8 cellular contexts compared by ENCODE assay signal in genomic region chr19:47445937-47446402, GRCh38. TPM values are rescaled to one million over a fixed set of nuclear protein-coding genes. Genes with fewer than 3 reads are reported as not detected.
A peak's percentile ranks its signal among the peaks of the same experiment; 100 is the strongest.
DNase-seq lines count a peak whose midpoint lies in the region; ATAC-seq, FAIRE-seq and TF ChIP-seq lines count a peak whose summit lies in the region.

No MANE protein-coding gene starts in this region.

- H3K27ac ChIP-seq in CD4-positive, alpha-beta T cell (ENCODE audit: low read depth, low read length) = no peak overlapping the region
- no peak overlapping the region for H3K27ac ChIP-seq in aorta (ENCODE audit: low read depth in 1 of 2, low read length in 2 of 2)

- no peaks in the 10 kb centered on the region for H3K4me1 ChIP-seq in aorta (ENCODE audit: control insufficient read depth in 1 of 2, insufficient read depth in 2 of 2, low read length in 2 of 2)

- no peaks in the 10 kb centered on the region for H3K9me3 ChIP-seq in CD4-positive, alpha-beta T cell (ENCODE audit: control insufficient read depth, low read length)
- peaks cover 3% of the 10 kb centered on the region for H3K9me3 ChIP-seq in aorta (ENCODE audit: control insufficient read depth, low read length)

- ATAC-seq in CD4-positive, alpha-beta T cell (ENCODE audit: poor library complexity) = peak; percentile 82
- ATAC-seq in aorta (ENCODE audit: low FRiP score) = no peak
- no peak for ATAC-seq in HG02798 (IDR thresholded peaks at IDR 0.05; ENCODE audit: poor library complexity, unreplicated experiment)

- H3K36me3 Mint-ChIP-seq in CD4-positive, alpha-beta T cell (ENCODE audit: low read depth) = no peaks in the 10 kb centered on the region
- H3K36me3 Mint-ChIP-seq in nephron (ENCODE audit: low read depth) = no peaks in the 10 kb centered on the region

- no peaks in the 10 kb centered on the region for H3K36me3 ChIP-seq in aorta (ENCODE audit: control insufficient read depth in 1 of 2, insufficient read depth in 2 of 2, low read length in 1 of 2)

- no peak for FAIRE-seq in H54 (lab: Jason Lieb, UNC)

- peaks cover 44% of the 10 kb centered on the region for H3K27me3 ChIP-seq in CD4-positive, alpha-beta T cell (ENCODE audit: control insufficient read depth, insufficient read depth, low read length)
- H3K27me3 ChIP-seq in aorta (ENCODE audit: control insufficient read depth in 1 of 2, insufficient read depth in 2 of 2, low read length in 1 of 2) = peaks cover 0 to 2% of the 10 kb centered on the region in 2 donors

- WGBS in aorta, 2 donors = 5% methylated on average over 13 to 22 of the region's 22 CpGs

- H3K27me3 Mint-ChIP-seq in CD4-positive, alpha-beta T cell = peaks cover 86% of the 10 kb centered on the region
- peaks cover 95% of the 10 kb centered on the region for H3K27me3 Mint-ChIP-seq in nephron (ENCODE audit: low read depth)

- CTCF ChIA-PET in CD4-positive, alpha-beta T cell (lab: Charles Lee) = interaction anchor here (0.7 to 3.6 kb wide), 2 partner anchors 70 to 238 kb away, joined by 3 to 13 read pairs; partner anchors contain the start of gene NAPA

- POLR2A ChIA-PET in CD4-positive, alpha-beta T cell (lab: Charles Lee) = interaction anchor here (0.6 to 1.0 kb wide), 2 partner anchors 154 to 1803 kb away, joined by 3 read pairs; no protein-coding TSS in a partner anchor

- H3K4me1 Mint-ChIP-seq in CD4-positive, alpha-beta T cell (ENCODE audit: low read depth) = peaks cover 53% of the 10 kb centered on the region
- H3K4me1 Mint-ChIP-seq in nephron = peaks cover 15% of the 10 kb centered on the region

- H3K4me3 ChIP-seq in aorta (ENCODE audit: low read length in 2 of 2) = no peak overlapping the region

- DNase-seq in CD4-positive, alpha-beta T cell = peak; percentile 50 to 80 (median 66)
- DNase-seq in M059J (ENCODE audit: low read depth) = peak; percentile 36
- peak; percentile 84 for DNase-seq in UCSD-AML1 (lab: John Stamatoyannopoulos, UW; ENCODE audit: unreplicated experiment)
- DNase-seq in cerebellar cortex (ENCODE audit: low spot score) = peak; percentile 86
- peak; percentile 65 to 86 for DNase-seq in aorta
- DNase-seq in H54 (ENCODE audit: insufficient read length, low spot score) = no peak

- no peaks in the 10 kb centered on the region for H3K9me3 Mint-ChIP-seq in CD4-positive, alpha-beta T cell
- peaks cover 6% of the 10 kb centered on the region for H3K9me3 Mint-ChIP-seq in nephron

- H3K27ac Mint-ChIP-seq in CD4-positive, alpha-beta T cell = no peak overlapping the region
- no peak overlapping the region for H3K27ac Mint-ChIP-seq in nephron

- intact Hi-C loops in CD4-positive, alpha-beta T cell (cut with DNase I, micrococcal nuclease) = loop anchor here (2.0 to 5.0 kb wide), 2 partner anchors 36 to 69 kb away; partner anchors contain the start of genes KPTN (in 1 of the 2) and NAPA (in 1 of the 2)
- intact Hi-C loops in aorta (cut with DNase I) = no loop called here

- peak overlapping the region; percentile 72 for H3K4me3 Mint-ChIP-seq in CD4-positive, alpha-beta T cell
- H3K4me3 Mint-ChIP-seq in nephron = peak overlapping the region; percentile 0 to 26 (median 12)

- no peak for TF ChIP-seq CTCF in CD4-positive, alpha-beta T cell (IDR thresholded peaks at IDR 0.05)
- no peak for TF ChIP-seq CTCF in nephron (IDR thresholded peaks at IDR 0.05; ENCODE audit: unreplicated experiment in 3 of 3)

- TF ChIP-seq POLR2A in H54 (IDR thresholded peaks at IDR 0.05; ENCODE audit: low read depth, low read length) = no peak

RNA-seq across cellular contexts. Expression of gene SLC8A2, which starts 25.7 kb away (rescaled TPM):
- not detected for total RNA-seq in CD4-positive, alpha-beta T cell
- total RNA-seq in M059J (2014; rRNA removed; shearing (Covaris generic)) = not detected in 2 replicates
- under 1 TPM; 0.23 to 0.72 TPM for total RNA-seq in aorta
- polyA plus RNA-seq in aorta = not detected

RNA-seq across cellular contexts. Expression of gene MEIS3, which starts 26.6 kb away (rescaled TPM):
- under 1 TPM in 1 of 2 experiments, not detected in 1; 0.47 TPM for total RNA-seq in CD4-positive, alpha-beta T cell
- 3.3 and 5.4 TPM in 2 replicates for total RNA-seq in M059J (2014; rRNA removed; shearing (Covaris generic))
- total RNA-seq in aorta = 10 to 100 TPM in 1 of 2 donors, 1 to 10 TPM in 1; 7.7 to 19.6 TPM
- 1 to 10 TPM in 1 of 2 donors, under 1 TPM in 1; 0.75 to 3.9 TPM for polyA plus RNA-seq in aorta

RNA-seq across cellular contexts. Expression of gene KPTN, which starts 38.0 kb away (rescaled TPM):
- 1 to 10 TPM; 3.6 to 4.5 TPM for total RNA-seq in CD4-positive, alpha-beta T cell
- total RNA-seq in M059J (2014; rRNA removed; shearing (Covaris generic)) = 3.4 and 11.1 TPM in 2 replicates
- 1 to 10 TPM; 3.0 to 4.3 TPM for total RNA-seq in aorta
- 10 to 100 TPM; 12.3 to 24.8 TPM for polyA plus RNA-seq in aorta

Comparison
In these comparisons a context has a peak if more than half of its experiments do, and no peak if none do; other contexts are left out.
1. intact Hi-C loops: an anchor here in CD4-positive, alpha-beta T cell (2.0 to 5.0 kb wide); none called in aorta.